ENCODE assay signal across 8 cellular contexts in genomic region chr1:169586395-169587255, GRCh38. TPM values are rescaled to one million over a fixed set of nuclear protein-coding genes. Genes with fewer than 3 reads are reported as not detected.
DNase-seq lines count a peak whose midpoint lies in the region; ATAC-seq and TF ChIP-seq lines count a peak whose summit lies in the region.

Gene F5 (minus strand): TSS chr1:169586481. CDS start chr1:169586386, 95 bp downstream.

- peaks cover 14% of the 10 kb centered on the region for H3K4me1 ChIP-seq in lower lobe of right lung

- no peaks in the 10 kb centered on the region for H3K27me3 Mint-ChIP-seq in activated CD4-positive, alpha-beta memory T cell treated with anti-CD3 and anti-CD28 coated beads for 36 hours

- H3K4me1 Mint-ChIP-seq in activated CD4-positive, alpha-beta memory T cell treated with anti-CD3 and anti-CD28 coated beads for 36 hours (ENCODE audit: low read depth) = peaks cover 61% of the 10 kb centered on the region

- H3K36me3 ChIP-seq in lower lobe of right lung = no peaks in the 10 kb centered on the region

- TF ChIP-seq CTCF in dorsolateral prefrontal cortex (IDR thresholded peaks at IDR 0.05 in 54 of 56, conservative IDR thresholded peaks at IDR 0.05 in 2 of 56; ENCODE audit: low read depth in 1 of 56, partially characterized antibody in 56 of 56) (peak in 52 of 56 donors; percentile 18 to 69 (median 49)), lower lobe of right lung (IDR thresholded peaks at IDR 0.05) (peak; percentile 61)

- H3K27ac ChIP-seq in dorsolateral prefrontal cortex (peak within 1 kb of the TSS in 1 of 59 donors; percentile 12), lower lobe of right lung (no peak within 1 kb of the TSS)

- peaks cover 0 to 11% (median 0%) of the 10 kb centered on the region in 45 donors for H3K27me3 ChIP-seq in dorsolateral prefrontal cortex
- no peaks in the 10 kb centered on the region for H3K27me3 ChIP-seq in lower lobe of right lung (ENCODE audit: low read depth)

- no peaks in the 10 kb centered on the region for H3K9me3 ChIP-seq in lower lobe of right lung

- peaks cover 9% of the 10 kb centered on the region for H3K36me3 Mint-ChIP-seq in activated CD4-positive, alpha-beta memory T cell treated with anti-CD3 and anti-CD28 coated beads for 36 hours

- H3K27ac Mint-ChIP-seq in activated CD4-positive, alpha-beta memory T cell treated with anti-CD3 and anti-CD28 coated beads for 36 hours = peak within 1 kb of the TSS; percentile 94

- DNase-seq in AG08396 (ENCODE audit: low spot score) (peak; percentile 71), NCI-H524 treated with DMSO at 0.1 percent for 48 hours (lab: John Stamatoyannopoulos, UW) (peak; percentile 36), dorsolateral prefrontal cortex (peak; percentile 44 to 83 (median 77)), lower lobe of right lung (peak; percentile 86)
- DNase-seq in activated CD4-positive, alpha-beta memory T cell treated with anti-CD3 and anti-CD28 coated beads for 36 hours = peak; percentile 90
- DNase-seq in stimulated activated CD4-positive, alpha-beta T cell treated with anti-CD3 and anti-CD28 coated beads, Interleukin-4, amount 100 ng/mL, for 48 hours (ENCODE audit: low read depth in 2 of 2) = peak; percentile 67 to 75

- intact Hi-C loops in activated CD4-positive, alpha-beta memory T cell treated with anti-CD3 and anti-CD28 coated beads for 36 hours (cut with micrococcal nuclease) = loop anchor here (1.0 to 5.0 kb wide), 6 partner anchors 15 to 486 kb away; partner anchors contain the start of genes KIFAP3 and SELL
- intact Hi-C loops in dorsolateral prefrontal cortex (cut with DNase I) (no loop called here), lower lobe of right lung (cut with DNase I) (no loop called here)

- CTCF ChIA-PET in activated CD4-positive, alpha-beta memory T cell treated with anti-CD3 and anti-CD28 coated beads for 36 hours (lab: Charles Lee) = interaction anchor here (0.5 to 4.9 kb wide), 24 partner anchors 7 to 744 kb away, joined by 3 to 88 read pairs (median 5); partner anchors contain the start of genes METTL18 and NME7

- no peaks in the 10 kb centered on the region for H3K9me3 Mint-ChIP-seq in activated CD4-positive, alpha-beta memory T cell treated with anti-CD3 and anti-CD28 coated beads for 36 hours

- ATAC-seq in GM18867 (IDR thresholded peaks at IDR 0.05; ENCODE audit: unreplicated experiment) (peak; percentile 99), HG03103 (IDR thresholded peaks at IDR 0.05; ENCODE audit: low read depth, unreplicated experiment) (peak; percentile 95), lower lobe of right lung (peak; percentile 95 to 96)

- POLR2A ChIA-PET in activated CD4-positive, alpha-beta memory T cell treated with anti-CD3 and anti-CD28 coated beads for 36 hours (lab: Charles Lee) = interaction anchor here (0.8 to 2.6 kb wide), 8 partner anchors 9 to 307 kb away, joined by 3 to 27 read pairs (median 6); partner anchors contain the start of genes METTL18 and SCYL3

- H3K4me3 Mint-ChIP-seq in activated CD4-positive, alpha-beta memory T cell treated with anti-CD3 and anti-CD28 coated beads for 36 hours = peak within 1 kb of the TSS; percentile 96

- H3K4me3 ChIP-seq in dorsolateral prefrontal cortex (peak within 1 kb of the TSS in 55 of 59 donors; percentile 19 to 64 (median 43)), lower lobe of right lung (peak within 1 kb of the TSS; percentile 34)

RNA-seq across cellular contexts. Expression of gene F5, which starts in this region (rescaled TPM):
- 10 to 100 TPM; 50.8 to 51.1 TPM for total RNA-seq in activated CD4-positive, alpha-beta memory T cell treated with anti-CD3 and anti-CD28 coated beads for 36 hours
- total RNA-seq in dorsolateral prefrontal cortex (1 to 10 TPM in 81 of 120 experiments, under 1 TPM in 39; 0.24 to 5.8 (median 1.4) TPM), lower lobe of right lung (4.2 TPM)

Comparison
In these comparisons a context has a peak if more than half of its experiments do, and no peak if none do; other contexts are left out.
1. DNase-seq: peak in every context shown above with its lines; median percentile 90 in activated CD4-positive, alpha-beta memory T cell treated with anti-CD3 and anti-CD28 coated beads for 36 hours; 86 in lower lobe of right lung; 77 in dorsolateral prefrontal cortex; 71 in AG08396; 71 in stimulated activated CD4-positive, alpha-beta T cell treated with anti-CD3 and anti-CD28 coated beads, Interleukin-4, amount 100 ng/mL, for 48 hours; 36 in NCI-H524 treated with DMSO at 0.1 percent for 48 hours.